8 cellular contexts compared by ENCODE assay signal in the genomic region with DNA sequence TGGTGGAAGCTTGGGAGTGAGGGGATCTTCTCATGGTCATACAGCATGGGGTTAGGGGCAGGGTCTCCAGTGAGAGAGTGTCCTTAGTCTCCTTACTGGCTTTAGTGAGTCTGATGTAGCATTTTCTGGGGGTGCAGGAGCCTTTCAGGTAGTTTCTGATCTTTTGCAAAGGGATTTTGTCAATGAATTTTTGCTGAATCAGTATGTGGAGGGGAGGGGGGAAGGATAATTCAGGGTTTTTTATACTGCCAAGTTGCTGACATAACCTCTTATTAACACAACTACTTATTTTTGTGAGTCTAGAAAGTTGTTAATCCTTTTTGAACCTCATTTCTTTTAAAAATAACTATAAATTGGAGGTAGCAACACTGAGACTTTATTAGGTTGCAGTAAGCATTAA. TPM values are rescaled to one million over a fixed set of nuclear protein-coding genes. Genes with fewer than 3 reads are reported as not detected.
"Had no signal": no experiment of that assay in that cellular context is flagged by ENCODE, and none has a peak within 500 bp of the region (broad histone marks: within the 10 kb centered on the region; RNA-seq: fewer than 3 reads in every experiment).

No MANE protein-coding gene starts in this region.

- H3K9ac ChIP-seq: KMS-11 had no signal

- H3K27ac ChIP-seq: KMS-11 had no signal

- H3K4me2 ChIP-seq: KMS-11 had no signal

- FAIRE-seq: HTR-8/SVneo had no signal

- DNase-seq: GOT3, H9, HCEC 1CT, Karpas-422, KBM-7 had no signal

RNA-seq across cellular contexts. Expression of a gene that starts 35.3 kb away (rescaled TPM):
- total RNA-seq: HT-29 had no signal
